14 cellular contexts compared by ENCODE assay signal in genomic region chr10:3108033-3108432, GRCh38. TPM values are rescaled to one million over a fixed set of nuclear protein-coding genes. Genes with fewer than 3 reads are reported as not detected.
DNase-seq lines count a peak whose midpoint lies in the region; ATAC-seq and TF ChIP-seq lines count a peak whose summit lies in the region.
"Had no signal": no experiment of that assay in that cellular context is flagged by ENCODE, and none has a peak within 500 bp of the region (broad histone marks: within the 10 kb centered on the region; RNA-seq: fewer than 3 reads in every experiment).

No MANE protein-coding gene starts in this region.

- TF ChIP-seq POLR2A in heart left ventricle (IDR thresholded peaks at IDR 0.05) (no peak), esophagus muscularis mucosa (IDR thresholded peaks at IDR 0.05; ENCODE audit: low read depth) (no peak)

- H3K27ac ChIP-seq in heart left ventricle (peak overlapping the region; percentile 59 to 91 (median 78)), esophagus muscularis mucosa (replicated peaks in 1 of 4) (peak overlapping the region; percentile 82 to 91 (median 86)), psoas muscle (peak overlapping the region; percentile 88), urinary bladder (ENCODE audit: low read depth) (peak overlapping the region; percentile 30)

- H3K4me1 ChIP-seq in heart left ventricle (peaks cover 0 to 61% (median 21%) of the 10 kb centered on the region in 12 donors), esophagus muscularis mucosa (peaks cover 32 to 52% (median 47%) of the 10 kb centered on the region in 4 donors), psoas muscle (peaks cover 36% of the 10 kb centered on the region), urinary bladder (ENCODE audit: insufficient read depth) (no peaks in the 10 kb centered on the region)

- peak in 2 of 5 donors; percentile 34 to 48 for DNase-seq in heart left ventricle
- DNase-seq in Right ventricle myocardium superior: no peak
- DNase-seq in esophagus muscularis mucosa (ENCODE audit: extremely low spot score): no peak
- no peak for DNase-seq in psoas muscle
- no peak for DNase-seq in NCI-H345 treated with DMSO at 0.1 percent for 48 hours (lab: John Stamatoyannopoulos, UW; ENCODE audit: unreplicated experiment)
- DNase-seq in AG08395 (ENCODE audit: low spot score): no peak
- no peak for DNase-seq in 8988T
- DNase-seq: activated T-cell treated with anti-CD3 and anti-CD28 coated beads, Interleukin-2, amount 50 U/mL, for 4 hours; CD4-positive, alpha-beta memory T cell; NCI-H1048; SHP77 had no signal

- 68 to 82% (median 77%) methylated on average over 8 of the region's 8 CpGs for WGBS in heart left ventricle, 4 donors
- WGBS in esophagus muscularis mucosa: 74% methylated on average over 8 of the region's 8 CpGs
- 35 to 58% (median 49%) methylated on average over 8 of the region's 8 CpGs for WGBS in psoas muscle, 3 donors
- WGBS in urinary bladder: 85% methylated on average over 8 of the region's 8 CpGs

- H3K4me3 ChIP-seq in heart left ventricle (no peak overlapping the region), esophagus muscularis mucosa (peak overlapping the region in 1 of 4 donors; percentile 30), psoas muscle (peak overlapping the region; percentile 26), urinary bladder (ENCODE audit: low read depth, low read length) (no peak overlapping the region)

- no peak for ATAC-seq in heart left ventricle
- ATAC-seq in Right ventricle myocardium superior (ENCODE audit: poor library complexity): no peak
- no peak for ATAC-seq in psoas muscle
- ATAC-seq: activated T-cell treated with anti-CD3 and anti-CD28 coated beads, Interleukin-2, amount 50 U/mL, for 4 hours; natural killer cell treated with Interleukin-12 subunit alpha and Interleukin-12 subunit beta and Interleukin-15 and Interleukin-18, amount 100 ng/mL, for 72 hours; stimulated activated effector memory CD8-positive, alpha-beta T cell treated with anti-CD3 and anti-CD28 coated beads, Interleukin-12 subunit alpha, Interleukin-12 subunit beta, amount 100 ng/mL, for 72 hours had no signal

- H3K9me3 ChIP-seq in heart left ventricle: no peaks in the 10 kb centered on the region
- H3K9me3 ChIP-seq in esophagus muscularis mucosa: no peaks in the 10 kb centered on the region
- H3K9me3 ChIP-seq in psoas muscle: no peaks in the 10 kb centered on the region

- no peak for TF ChIP-seq EP300 in esophagus muscularis mucosa (IDR thresholded peaks at IDR 0.05)

- no peaks in the 10 kb centered on the region for H3K27me3 ChIP-seq in heart left ventricle
- H3K27me3 ChIP-seq in esophagus muscularis mucosa: no peaks in the 10 kb centered on the region
- H3K27me3 ChIP-seq in psoas muscle (ENCODE audit: insufficient read depth in 3 of 3, low read length in 2 of 3): no peaks in the 10 kb centered on the region

- H3K36me3 ChIP-seq in heart left ventricle (peaks cover 0 to 87% (median 51%) of the 10 kb centered on the region in 9 donors), esophagus muscularis mucosa (peaks cover 27 to 81% (median 55%) of the 10 kb centered on the region in 4 donors), psoas muscle (ENCODE audit: insufficient read depth in 1 of 2, low read depth in 1 of 2) (peaks cover 0 to 20% of the 10 kb centered on the region in 2 donors), urinary bladder (ENCODE audit: insufficient read depth) (no peaks in the 10 kb centered on the region)

- intact Hi-C loops in heart left ventricle (cut with DNase I): loop anchor here in 1 of 10 donors (5.0 kb wide), 1 partner anchor 41 kb away; the partner anchor contains the start of gene PFKP
- intact Hi-C loops in Right ventricle myocardium superior (cut with DNase I): no loop called here
- intact Hi-C loops in esophagus muscularis mucosa (cut with DNase I): no loop called here
- intact Hi-C loops in psoas muscle (cut with DNase I): no loop called here

- TF ChIP-seq CTCF in heart left ventricle (IDR thresholded peaks at IDR 0.05) (no peak), esophagus muscularis mucosa (IDR thresholded peaks at IDR 0.05) (no peak), psoas muscle (IDR thresholded peaks at IDR 0.05) (no peak)

RNA-seq across cellular contexts. Expression of gene PFKP, which starts 40.7 kb away (rescaled TPM):
- total RNA-seq in heart left ventricle: 100 to 1,000 TPM; 141 to 318 (median 183) TPM
- polyA plus RNA-seq in heart left ventricle: 100 to 1,000 TPM in 1 of 2 donors, 10 to 100 TPM in 1; 68.0 to 231 TPM
- 155 TPM for total RNA-seq in Right ventricle myocardium superior
- total RNA-seq in esophagus muscularis mucosa: 100 to 1,000 TPM in 3 of 4 donors, 10 to 100 TPM in 1; 90.8 to 255 (median 112) TPM
- total RNA-seq in psoas muscle: 100 to 1,000 TPM in 1 of 4 donors, 10 to 100 TPM in 3; 12.4 to 104 (median 56.4) TPM
- polyA plus RNA-seq in psoas muscle: 10 to 100 TPM; 12.2 to 87.6 (median 33.1) TPM
- 40.6 TPM for total RNA-seq in urinary bladder
- polyA plus RNA-seq in urinary bladder: 104 TPM

Comparison
In these comparisons a context has a peak if more than half of its experiments do, and no peak if none do; other contexts are left out.
1. H3K27ac ChIP-seq: peak in every context shown above with its lines; median percentile 88 in psoas muscle; 86 in esophagus muscularis mucosa; 78 in heart left ventricle; 30 in urinary bladder.